ENCODE assay signal across 2 cellular contexts in the genomic region with DNA sequence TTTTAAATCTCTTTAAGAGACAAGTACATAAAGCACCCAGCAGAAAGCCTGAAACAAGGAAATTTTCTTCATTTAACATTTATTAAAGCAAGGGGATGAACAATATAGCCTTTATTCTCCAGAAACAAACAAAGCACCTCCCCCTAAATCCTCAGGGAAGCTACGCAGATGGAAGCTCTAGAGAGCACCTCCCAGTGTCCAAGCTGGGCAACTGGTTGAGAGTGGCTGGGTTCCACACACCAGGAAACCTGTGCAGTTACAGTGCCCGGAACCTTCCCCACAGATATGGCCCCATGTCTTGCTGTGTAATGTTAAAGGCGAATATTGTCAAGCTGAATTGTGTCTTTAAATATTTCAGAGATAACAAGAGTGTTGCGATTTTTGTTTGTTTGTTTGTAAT.
TF ChIP-seq lines count a peak whose summit lies in the region.

No MANE protein-coding gene starts in this region.

TF ChIP-seq in HepG2, 621 proteins besides CTCF, POLR2A, EP300 and RAD21:
- no peak for TF ChIP-seq ZNF160 (CRISPR knock-in tag; IDR thresholded peaks at IDR 0.05)
- TF ChIP-seq, protein P1, sequence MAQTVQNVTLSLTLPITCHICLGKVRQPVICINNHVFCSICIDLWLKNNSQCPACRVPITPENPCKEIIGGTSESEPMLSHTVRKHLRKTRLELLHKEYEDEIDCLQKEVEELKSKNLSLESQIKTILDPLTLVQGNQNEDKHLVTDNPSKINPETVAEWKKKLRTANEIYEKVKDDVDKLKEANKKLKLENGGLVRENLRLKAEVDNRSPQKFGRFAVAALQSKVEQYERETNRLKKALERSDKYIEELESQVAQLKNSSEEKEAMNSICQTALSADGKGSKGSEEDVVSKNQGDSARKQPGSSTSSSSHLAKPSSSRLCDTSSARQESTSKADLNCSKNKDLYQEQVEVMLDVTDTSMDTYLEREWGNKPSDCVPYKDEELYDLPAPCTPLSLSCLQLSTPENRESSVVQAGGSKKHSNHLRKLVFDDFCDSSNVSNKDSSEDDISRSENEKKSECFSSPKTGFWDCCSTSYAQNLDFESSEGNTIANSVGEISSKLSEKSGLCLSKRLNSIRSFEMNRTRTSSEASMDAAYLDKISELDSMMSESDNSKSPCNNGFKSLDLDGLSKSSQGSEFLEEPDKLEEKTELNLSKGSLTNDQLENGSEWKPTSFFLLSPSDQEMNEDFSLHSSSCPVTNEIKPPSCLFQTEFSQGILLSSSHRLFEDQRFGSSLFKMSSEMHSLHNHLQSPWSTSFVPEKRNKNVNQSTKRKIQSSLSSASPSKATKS (CRISPR knock-in tag; IDR thresholded peaks at IDR 0.05): no peak
- TF ChIP-seq, protein P2, sequence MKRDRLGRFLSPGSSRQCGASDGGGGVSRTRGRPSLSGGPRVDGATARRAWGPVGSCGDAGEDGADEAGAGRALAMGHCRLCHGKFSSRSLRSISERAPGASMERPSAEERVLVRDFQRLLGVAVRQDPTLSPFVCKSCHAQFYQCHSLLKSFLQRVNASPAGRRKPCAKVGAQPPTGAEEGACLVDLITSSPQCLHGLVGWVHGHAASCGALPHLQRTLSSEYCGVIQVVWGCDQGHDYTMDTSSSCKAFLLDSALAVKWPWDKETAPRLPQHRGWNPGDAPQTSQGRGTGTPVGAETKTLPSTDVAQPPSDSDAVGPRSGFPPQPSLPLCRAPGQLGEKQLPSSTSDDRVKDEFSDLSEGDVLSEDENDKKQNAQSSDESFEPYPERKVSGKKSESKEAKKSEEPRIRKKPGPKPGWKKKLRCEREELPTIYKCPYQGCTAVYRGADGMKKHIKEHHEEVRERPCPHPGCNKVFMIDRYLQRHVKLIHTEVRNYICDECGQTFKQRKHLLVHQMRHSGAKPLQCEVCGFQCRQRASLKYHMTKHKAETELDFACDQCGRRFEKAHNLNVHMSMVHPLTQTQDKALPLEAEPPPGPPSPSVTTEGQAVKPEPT (CRISPR knock-in tag; IDR thresholded peaks at IDR 0.05; ENCODE audit: low read depth): no peak
- no peak for TF ChIP-seq ARNT2 (CRISPR knock-in tag; IDR thresholded peaks at IDR 0.05; ENCODE audit: low read depth)
- TF ChIP-seq, protein P3, sequence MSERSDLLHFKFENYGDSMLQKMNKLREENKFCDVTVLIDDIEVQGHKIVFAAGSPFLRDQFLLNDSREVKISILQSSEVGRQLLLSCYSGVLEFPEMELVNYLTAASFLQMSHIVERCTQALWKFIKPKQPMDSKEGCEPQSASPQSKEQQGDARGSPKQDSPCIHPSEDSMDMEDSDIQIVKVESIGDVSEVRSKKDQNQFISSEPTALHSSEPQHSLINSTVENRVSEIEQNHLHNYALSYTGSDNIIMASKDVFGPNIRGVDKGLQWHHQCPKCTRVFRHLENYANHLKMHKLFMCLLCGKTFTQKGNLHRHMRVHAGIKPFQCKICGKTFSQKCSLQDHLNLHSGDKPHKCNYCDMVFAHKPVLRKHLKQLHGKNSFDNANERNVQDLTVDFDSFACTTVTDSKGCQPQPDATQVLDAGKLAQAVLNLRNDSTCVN (CRISPR knock-in tag; IDR thresholded peaks at IDR 0.05; ENCODE audit: borderline replicate concordance): no peak
- TF ChIP-seq SP5 (CRISPR knock-in tag; IDR thresholded peaks at IDR 0.05; ENCODE audit: borderline replicate concordance, low read depth): no peak
- no peak for TF ChIP-seq TCF12 (IDR thresholded peaks at IDR 0.05)
- no peak for TF ChIP-seq TCF12 (CRISPR knock-in tag; IDR thresholded peaks at IDR 0.05)
- no peak for TF ChIP-seq YEATS2 (CRISPR knock-in tag; IDR thresholded peaks at IDR 0.05; ENCODE audit: borderline replicate concordance)
- no peak for TF ChIP-seq HDAC2 (CRISPR knock-in tag; IDR thresholded peaks at IDR 0.05)
- no peak for TF ChIP-seq SOX5 (CRISPR knock-in tag; IDR thresholded peaks at IDR 0.05; ENCODE audit: borderline replicate concordance)
- no peak for TF ChIP-seq FOXA3 (CRISPR knock-in tag; IDR thresholded peaks at IDR 0.05)
- TF ChIP-seq, protein P4, sequence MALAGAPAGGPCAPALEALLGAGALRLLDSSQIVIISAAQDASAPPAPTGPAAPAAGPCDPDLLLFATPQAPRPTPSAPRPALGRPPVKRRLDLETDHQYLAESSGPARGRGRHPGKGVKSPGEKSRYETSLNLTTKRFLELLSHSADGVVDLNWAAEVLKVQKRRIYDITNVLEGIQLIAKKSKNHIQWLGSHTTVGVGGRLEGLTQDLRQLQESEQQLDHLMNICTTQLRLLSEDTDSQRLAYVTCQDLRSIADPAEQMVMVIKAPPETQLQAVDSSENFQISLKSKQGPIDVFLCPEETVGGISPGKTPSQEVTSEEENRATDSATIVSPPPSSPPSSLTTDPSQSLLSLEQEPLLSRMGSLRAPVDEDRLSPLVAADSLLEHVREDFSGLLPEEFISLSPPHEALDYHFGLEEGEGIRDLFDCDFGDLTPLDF (CRISPR knock-in tag; IDR thresholded peaks at IDR 0.05): no peak
- TF ChIP-seq, protein P5, sequence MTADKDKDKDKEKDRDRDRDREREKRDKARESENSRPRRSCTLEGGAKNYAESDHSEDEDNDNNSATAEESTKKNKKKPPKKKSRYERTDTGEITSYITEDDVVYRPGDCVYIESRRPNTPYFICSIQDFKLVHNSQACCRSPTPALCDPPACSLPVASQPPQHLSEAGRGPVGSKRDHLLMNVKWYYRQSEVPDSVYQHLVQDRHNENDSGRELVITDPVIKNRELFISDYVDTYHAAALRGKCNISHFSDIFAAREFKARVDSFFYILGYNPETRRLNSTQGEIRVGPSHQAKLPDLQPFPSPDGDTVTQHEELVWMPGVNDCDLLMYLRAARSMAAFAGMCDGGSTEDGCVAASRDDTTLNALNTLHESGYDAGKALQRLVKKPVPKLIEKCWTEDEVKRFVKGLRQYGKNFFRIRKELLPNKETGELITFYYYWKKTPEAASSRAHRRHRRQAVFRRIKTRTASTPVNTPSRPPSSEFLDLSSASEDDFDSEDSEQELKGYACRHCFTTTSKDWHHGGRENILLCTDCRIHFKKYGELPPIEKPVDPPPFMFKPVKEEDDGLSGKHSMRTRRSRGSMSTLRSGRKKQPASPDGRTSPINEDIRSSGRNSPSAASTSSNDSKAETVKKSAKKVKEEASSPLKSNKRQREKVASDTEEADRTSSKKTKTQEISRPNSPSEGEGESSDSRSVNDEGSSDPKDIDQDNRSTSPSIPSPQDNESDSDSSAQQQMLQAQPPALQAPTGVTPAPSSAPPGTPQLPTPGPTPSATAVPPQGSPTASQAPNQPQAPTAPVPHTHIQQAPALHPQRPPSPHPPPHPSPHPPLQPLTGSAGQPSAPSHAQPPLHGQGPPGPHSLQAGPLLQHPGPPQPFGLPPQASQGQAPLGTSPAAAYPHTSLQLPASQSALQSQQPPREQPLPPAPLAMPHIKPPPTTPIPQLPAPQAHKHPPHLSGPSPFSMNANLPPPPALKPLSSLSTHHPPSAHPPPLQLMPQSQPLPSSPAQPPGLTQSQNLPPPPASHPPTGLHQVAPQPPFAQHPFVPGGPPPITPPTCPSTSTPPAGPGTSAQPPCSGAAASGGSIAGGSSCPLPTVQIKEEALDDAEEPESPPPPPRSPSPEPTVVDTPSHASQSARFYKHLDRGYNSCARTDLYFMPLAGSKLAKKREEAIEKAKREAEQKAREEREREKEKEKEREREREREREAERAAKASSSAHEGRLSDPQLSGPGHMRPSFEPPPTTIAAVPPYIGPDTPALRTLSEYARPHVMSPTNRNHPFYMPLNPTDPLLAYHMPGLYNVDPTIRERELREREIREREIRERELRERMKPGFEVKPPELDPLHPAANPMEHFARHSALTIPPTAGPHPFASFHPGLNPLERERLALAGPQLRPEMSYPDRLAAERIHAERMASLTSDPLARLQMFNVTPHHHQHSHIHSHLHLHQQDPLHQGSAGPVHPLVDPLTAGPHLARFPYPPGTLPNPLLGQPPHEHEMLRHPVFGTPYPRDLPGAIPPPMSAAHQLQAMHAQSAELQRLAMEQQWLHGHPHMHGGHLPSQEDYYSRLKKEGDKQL (CRISPR knock-in tag; IDR thresholded peaks at IDR 0.05; ENCODE audit: low read depth): no peak

TF ChIP-seq in K562, 482 proteins besides CTCF, POLR2A, EP300 and RAD21:
- TF ChIP-seq MCM3 (IDR thresholded peaks at IDR 0.05) (no peak), DNMT1 (IDR thresholded peaks at IDR 0.05) (no peak), WHSC1 (IDR thresholded peaks at IDR 0.05; ENCODE audit: low read length) (no peak), ZBTB1 (CRISPR knock-in tag; IDR thresholded peaks at IDR 0.05; ENCODE audit: borderline replicate concordance, low read depth) (no peak), ZNF717 (CRISPR knock-in tag; IDR thresholded peaks at IDR 0.05) (no peak), PTRF (tag; IDR thresholded peaks at IDR 0.05) (no peak), KLF1 (tag; IDR thresholded peaks at IDR 0.05) (no peak), FOSL1 (tag; conservative IDR thresholded peaks at IDR 0.05) (no peak), ZC3H4 (CRISPR knock-in tag; IDR thresholded peaks at IDR 0.05; ENCODE audit: borderline replicate concordance) (no peak), CBX1 (IDR thresholded peaks at IDR 0.05; ENCODE audit: low read depth) (no peak)
- TF ChIP-seq, protein P6, sequence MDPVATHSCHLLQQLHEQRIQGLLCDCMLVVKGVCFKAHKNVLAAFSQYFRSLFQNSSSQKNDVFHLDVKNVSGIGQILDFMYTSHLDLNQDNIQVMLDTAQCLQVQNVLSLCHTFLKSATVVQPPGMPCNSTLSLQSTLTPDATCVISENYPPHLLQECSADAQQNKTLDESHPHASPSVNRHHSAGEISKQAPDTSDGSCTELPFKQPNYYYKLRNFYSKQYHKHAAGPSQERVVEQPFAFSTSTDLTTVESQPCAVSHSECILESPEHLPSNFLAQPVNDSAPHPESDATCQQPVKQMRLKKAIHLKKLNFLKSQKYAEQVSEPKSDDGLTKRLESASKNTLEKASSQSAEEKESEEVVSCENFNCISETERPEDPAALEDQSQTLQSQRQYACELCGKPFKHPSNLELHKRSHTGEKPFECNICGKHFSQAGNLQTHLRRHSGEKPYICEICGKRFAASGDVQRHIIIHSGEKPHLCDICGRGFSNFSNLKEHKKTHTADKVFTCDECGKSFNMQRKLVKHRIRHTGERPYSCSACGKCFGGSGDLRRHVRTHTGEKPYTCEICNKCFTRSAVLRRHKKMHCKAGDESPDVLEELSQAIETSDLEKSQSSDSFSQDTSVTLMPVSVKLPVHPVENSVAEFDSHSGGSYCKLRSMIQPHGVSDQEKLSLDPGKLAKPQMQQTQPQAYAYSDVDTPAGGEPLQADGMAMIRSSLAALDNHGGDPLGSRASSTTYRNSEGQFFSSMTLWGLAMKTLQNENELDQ (CRISPR knock-in tag; IDR thresholded peaks at IDR 0.05; ENCODE audit: borderline replicate concordance): no peak
